ENCODE assay signal across 15 cellular contexts in genomic region chr6:85390105-85390728, GRCh38. TPM values are rescaled to one million over a fixed set of nuclear protein-coding genes. Genes with fewer than 3 reads are reported as not detected.
DNase-seq lines count a peak whose midpoint lies in the region; ATAC-seq, FAIRE-seq and TF ChIP-seq lines count a peak whose summit lies in the region.
"Had no signal": no experiment of that assay in that cellular context is flagged by ENCODE, and none has a peak within 500 bp of the region (broad histone marks: within the 10 kb centered on the region; RNA-seq: fewer than 3 reads in every experiment).

No MANE protein-coding gene starts in this region.

- peak overlapping the region; percentile 60 for H3K27ac Mint-ChIP-seq in stimulated activated naive CD8-positive, alpha-beta T cell treated with anti-CD3 and anti-CD28 coated beads, Interleukin-15, Interleukin-2, amounts not matched to agents 100 ng/mL and 50 ng/mL, for 24 hours
- no peak overlapping the region for H3K27ac Mint-ChIP-seq in stimulated activated naive CD8-positive, alpha-beta T cell treated with anti-CD3 and anti-CD28 coated beads, Interleukin-15, amount 100 ng/mL, for 72 hours
- no peak overlapping the region for H3K27ac Mint-ChIP-seq in astrocyte (ENCODE audit: unreplicated experiment)
- peak overlapping the region; percentile 73 for H3K27ac Mint-ChIP-seq in type B pancreatic cell
- H3K27ac Mint-ChIP-seq: activated T-helper 17 cell treated with anti-CD3 and anti-CD28 coated beads, Interleukin-2, amount 50 U/mL, for 72 hours; CD4-positive, alpha-beta T cell; stimulated activated memory B cell treated with anti-CD40 and anti-IgM and Interleukin-4, amounts not matched to agents 10 μg/mL and 1 μg/mL and 100 μg/mL, for 72 hours had no signal

- TF ChIP-seq CTCF in astrocyte (IDR thresholded peaks at IDR 0.05; ENCODE audit: insufficient read depth, low read depth, low read length), result no peak
- no peak for TF ChIP-seq CTCF in type B pancreatic cell (conservative IDR thresholded peaks at IDR 0.05)
- no peak for TF ChIP-seq CTCF in tibial nerve (IDR thresholded peaks at IDR 0.05)

- H2AFZ ChIP-seq in astrocyte (ENCODE audit: low read depth, low read length), result no peak overlapping the region

- H3K4me1 ChIP-seq in astrocyte (ENCODE audit: insufficient read depth, low read length) (no peaks in the 10 kb centered on the region), tibial nerve (no peaks in the 10 kb centered on the region)

- H3K4me3 ChIP-seq in astrocyte (ENCODE audit: insufficient read depth, low read depth, low read length) (no peak overlapping the region), tibial nerve (no peak overlapping the region)
- H3K4me3 ChIP-seq: skin epidermis had no signal

- 86 to 94% methylated on average over 2 of the region's 2 CpGs for whole genome bisulfite sequencing in tibial nerve, 2 donors

- no peaks in the 10 kb centered on the region for H3K79me2 ChIP-seq in astrocyte (ENCODE audit: insufficient read depth, low read length)

- no peak overlapping the region for H3K4me3 Mint-ChIP-seq in stimulated activated naive CD8-positive, alpha-beta T cell treated with anti-CD3 and anti-CD28 coated beads, Interleukin-15, Interleukin-2, amounts not matched to agents 100 ng/mL and 50 ng/mL, for 24 hours
- no peak overlapping the region for H3K4me3 Mint-ChIP-seq in stimulated activated naive CD8-positive, alpha-beta T cell treated with anti-CD3 and anti-CD28 coated beads, Interleukin-15, amount 100 ng/mL, for 72 hours
- H3K4me3 Mint-ChIP-seq in astrocyte (ENCODE audit: unreplicated experiment) (no peak overlapping the region), type B pancreatic cell (peak overlapping the region; percentile 39)
- H3K4me3 Mint-ChIP-seq: activated T-helper 17 cell treated with anti-CD3 and anti-CD28 coated beads, Interleukin-2, amount 50 U/mL, for 72 hours; CD4-positive, alpha-beta T cell; stimulated activated memory B cell treated with anti-CD40 and anti-IgM and Interleukin-4, amounts not matched to agents 10 μg/mL and 1 μg/mL and 100 μg/mL, for 72 hours had no signal

- H3K9ac ChIP-seq in astrocyte (ENCODE audit: low read length), result no peak overlapping the region

- ATAC-seq in stimulated activated naive CD8-positive, alpha-beta T cell treated with anti-CD3 and anti-CD28 coated beads, Interleukin-15, amount 100 ng/mL, for 72 hours, result no peak
- ATAC-seq in left lobe of liver (peak; percentile 89), HG02970 (IDR thresholded peaks at IDR 0.05; ENCODE audit: low FRiP score, unreplicated experiment) (no peak)
- ATAC-seq: stimulated activated memory B cell treated with anti-CD40 and anti-IgM and Interleukin-4, amounts not matched to agents 10 μg/mL and 1 μg/mL and 100 μg/mL, for 72 hours had no signal

- no peaks in the 10 kb centered on the region for H3K9me3 ChIP-seq in astrocyte (ENCODE audit: insufficient read depth, low read depth, low read length)
- H3K9me3 ChIP-seq in tibial nerve, result no peaks in the 10 kb centered on the region

- no peak for TF ChIP-seq EP300 in tibial nerve (IDR thresholded peaks at IDR 0.05)

- no peaks in the 10 kb centered on the region for H3K9me3 Mint-ChIP-seq in stimulated activated naive CD8-positive, alpha-beta T cell treated with anti-CD3 and anti-CD28 coated beads, Interleukin-15, Interleukin-2, amounts not matched to agents 100 ng/mL and 50 ng/mL, for 24 hours
- peaks cover 0 to 4% of the 10 kb centered on the region in 2 donors for H3K9me3 Mint-ChIP-seq in stimulated activated naive CD8-positive, alpha-beta T cell treated with anti-CD3 and anti-CD28 coated beads, Interleukin-15, amount 100 ng/mL, for 72 hours
- H3K9me3 Mint-ChIP-seq in astrocyte (ENCODE audit: unreplicated experiment) (no peaks in the 10 kb centered on the region), type B pancreatic cell (peaks cover 4% of the 10 kb centered on the region)
- H3K9me3 Mint-ChIP-seq: activated T-helper 17 cell treated with anti-CD3 and anti-CD28 coated beads, Interleukin-2, amount 50 U/mL, for 72 hours; CD4-positive, alpha-beta T cell; stimulated activated memory B cell treated with anti-CD40 and anti-IgM and Interleukin-4, amounts not matched to agents 10 μg/mL and 1 μg/mL and 100 μg/mL, for 72 hours had no signal

- no peak overlapping the region for H3K4me2 ChIP-seq in astrocyte (ENCODE audit: low read length)

- H3K27ac ChIP-seq in astrocyte (ENCODE audit: low read depth, low read length), result no peak overlapping the region
- H3K27ac ChIP-seq in tibial nerve, result no peak overlapping the region
- H3K27ac ChIP-seq: skin epidermis had no signal

- peaks cover 22% of the 10 kb centered on the region for H3K4me1 Mint-ChIP-seq in stimulated activated naive CD8-positive, alpha-beta T cell treated with anti-CD3 and anti-CD28 coated beads, Interleukin-15, Interleukin-2, amounts not matched to agents 100 ng/mL and 50 ng/mL, for 24 hours (ENCODE audit: low read depth)
- peaks cover 45% of the 10 kb centered on the region for H3K4me1 Mint-ChIP-seq in stimulated activated naive CD8-positive, alpha-beta T cell treated with anti-CD3 and anti-CD28 coated beads, Interleukin-15, amount 100 ng/mL, for 72 hours
- H3K4me1 Mint-ChIP-seq in astrocyte (ENCODE audit: low read depth, unreplicated experiment), result peaks cover 16% of the 10 kb centered on the region
- H3K4me1 Mint-ChIP-seq in type B pancreatic cell (ENCODE audit: unreplicated experiment), result no peaks in the 10 kb centered on the region
- H3K4me1 Mint-ChIP-seq: stimulated activated memory B cell treated with anti-CD40 and anti-IgM and Interleukin-4, amounts not matched to agents 10 μg/mL and 1 μg/mL and 100 μg/mL, for 72 hours had no signal

- no peak for TF ChIP-seq POLR2A in tibial nerve (IDR thresholded peaks at IDR 0.05)

- no peaks in the 10 kb centered on the region for H4K20me1 ChIP-seq in astrocyte (ENCODE audit: insufficient read depth, low read length)

- H3K36me3 ChIP-seq in astrocyte (ENCODE audit: insufficient read depth, low read length) (no peaks in the 10 kb centered on the region), tibial nerve (no peaks in the 10 kb centered on the region)

- no peaks in the 10 kb centered on the region for H3K27me3 Mint-ChIP-seq in stimulated activated naive CD8-positive, alpha-beta T cell treated with anti-CD3 and anti-CD28 coated beads, Interleukin-15, Interleukin-2, amounts not matched to agents 100 ng/mL and 50 ng/mL, for 24 hours
- no peaks in the 10 kb centered on the region for H3K27me3 Mint-ChIP-seq in stimulated activated naive CD8-positive, alpha-beta T cell treated with anti-CD3 and anti-CD28 coated beads, Interleukin-15, amount 100 ng/mL, for 72 hours
- H3K27me3 Mint-ChIP-seq in astrocyte (ENCODE audit: low read depth, unreplicated experiment), result no peaks in the 10 kb centered on the region
- peaks cover 3% of the 10 kb centered on the region for H3K27me3 Mint-ChIP-seq in type B pancreatic cell
- H3K27me3 Mint-ChIP-seq: stimulated activated memory B cell treated with anti-CD40 and anti-IgM and Interleukin-4, amounts not matched to agents 10 μg/mL and 1 μg/mL and 100 μg/mL, for 72 hours had no signal

- no peaks in the 10 kb centered on the region for H3K36me3 Mint-ChIP-seq in stimulated activated naive CD8-positive, alpha-beta T cell treated with anti-CD3 and anti-CD28 coated beads, Interleukin-15, Interleukin-2, amounts not matched to agents 100 ng/mL and 50 ng/mL, for 24 hours (ENCODE audit: low read depth)
- H3K36me3 Mint-ChIP-seq in astrocyte (ENCODE audit: low read depth, unreplicated experiment) (no peaks in the 10 kb centered on the region), type B pancreatic cell (no peaks in the 10 kb centered on the region)
- H3K36me3 Mint-ChIP-seq: stimulated activated memory B cell treated with anti-CD40 and anti-IgM and Interleukin-4, amounts not matched to agents 10 μg/mL and 1 μg/mL and 100 μg/mL, for 72 hours had no signal

- no peak for DNase-seq in stimulated activated naive CD8-positive, alpha-beta T cell treated with anti-CD3 and anti-CD28 coated beads, Interleukin-15, amount 100 ng/mL, for 72 hours
- DNase-seq in astrocyte (ENCODE audit: low read depth), result peak; percentile 12
- peak; percentile 77 for DNase-seq in left lobe of liver (ENCODE audit: low spot score)
- no peak for DNase-seq in type B pancreatic cell (ENCODE audit: extremely low spot score, unreplicated experiment)
- DNase-seq in stimulated activated CD4-positive, alpha-beta T cell treated with anti-CD3 and anti-CD28 coated beads, Interleukin-15, amount 100 ng/mL, for 24 hours, result no peak
- no peak for DNase-seq in tibial nerve (ENCODE audit: low spot score in 2 of 2)
- DNase-seq: CD4-positive, alpha-beta T cell; NCI-H2107; NCI-H526 treated with DMSO at 0.1 percent for 48 hours had no signal

- FAIRE-seq in astrocyte (lab: Jason Lieb, UNC), result peak; percentile 65
- FAIRE-seq: A204.1 had no signal

- H3K27me3 ChIP-seq in astrocyte (ENCODE audit: insufficient read depth, low read length) (no peaks in the 10 kb centered on the region), tibial nerve (no peaks in the 10 kb centered on the region)

RNA-seq across cellular contexts. Expression of gene NT5E, which starts 59.7 kb away (rescaled TPM):
- total RNA-seq in astrocyte (76.1 and 77.4 TPM in 2 replicates), left lobe of liver (29.9 TPM), type B pancreatic cell (ENCODE audit: low replicate concordance) (6.6 and 11.6 TPM in 2 replicates), tibial nerve (10 to 100 TPM; 23.1 to 32.2 (median 28.6) TPM)

Comparison
In these comparisons a context has a peak if more than half of its experiments do, and no peak if none do; other contexts are left out.
1. H3K27ac Mint-ChIP-seq: peak in stimulated activated naive CD8-positive, alpha-beta T cell treated with anti-CD3 and anti-CD28 coated beads, Interleukin-15, Interleukin-2, amounts not matched to agents 100 ng/mL and 50 ng/mL, for 24 hours (single experiment) and type B pancreatic cell (single experiment); none in stimulated activated naive CD8-positive, alpha-beta T cell treated with anti-CD3 and anti-CD28 coated beads, Interleukin-15, amount 100 ng/mL, for 72 hours (0 of 2) and astrocyte (single experiment).
2. DNase-seq: peak in astrocyte (single experiment) and left lobe of liver (single experiment); none in stimulated activated naive CD8-positive, alpha-beta T cell treated with anti-CD3 and anti-CD28 coated beads, Interleukin-15, amount 100 ng/mL, for 72 hours (0 of 2), type B pancreatic cell (single experiment), stimulated activated CD4-positive, alpha-beta T cell treated with anti-CD3 and anti-CD28 coated beads, Interleukin-15, amount 100 ng/mL, for 24 hours (single experiment) and tibial nerve (0 of 2).